ENCODE assay signal across 1 cellular context in the genomic region with DNA sequence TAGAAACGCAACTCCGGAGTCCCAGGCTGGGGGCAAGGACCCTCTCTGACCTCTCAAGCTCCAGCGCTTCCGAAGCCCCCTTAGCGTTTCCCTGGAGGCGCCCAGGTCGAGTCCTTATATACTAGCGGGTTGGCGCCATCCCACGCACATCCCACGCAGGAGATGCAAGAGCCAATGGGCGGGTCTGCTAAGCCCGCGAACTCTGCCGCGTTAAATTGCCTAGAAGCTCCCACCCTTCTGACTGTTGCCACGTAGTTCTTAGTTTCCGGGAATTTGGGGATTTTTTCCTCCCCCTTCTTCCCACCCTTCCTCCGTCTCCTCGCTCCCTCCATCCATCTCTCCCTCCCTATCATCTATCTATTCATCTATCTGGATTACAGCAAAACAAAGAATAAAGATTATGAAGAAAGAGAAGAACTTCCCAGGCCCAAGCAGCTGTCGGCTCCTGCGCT.
TF ChIP-seq lines count a peak whose summit lies in the region.

A gene with protein sequence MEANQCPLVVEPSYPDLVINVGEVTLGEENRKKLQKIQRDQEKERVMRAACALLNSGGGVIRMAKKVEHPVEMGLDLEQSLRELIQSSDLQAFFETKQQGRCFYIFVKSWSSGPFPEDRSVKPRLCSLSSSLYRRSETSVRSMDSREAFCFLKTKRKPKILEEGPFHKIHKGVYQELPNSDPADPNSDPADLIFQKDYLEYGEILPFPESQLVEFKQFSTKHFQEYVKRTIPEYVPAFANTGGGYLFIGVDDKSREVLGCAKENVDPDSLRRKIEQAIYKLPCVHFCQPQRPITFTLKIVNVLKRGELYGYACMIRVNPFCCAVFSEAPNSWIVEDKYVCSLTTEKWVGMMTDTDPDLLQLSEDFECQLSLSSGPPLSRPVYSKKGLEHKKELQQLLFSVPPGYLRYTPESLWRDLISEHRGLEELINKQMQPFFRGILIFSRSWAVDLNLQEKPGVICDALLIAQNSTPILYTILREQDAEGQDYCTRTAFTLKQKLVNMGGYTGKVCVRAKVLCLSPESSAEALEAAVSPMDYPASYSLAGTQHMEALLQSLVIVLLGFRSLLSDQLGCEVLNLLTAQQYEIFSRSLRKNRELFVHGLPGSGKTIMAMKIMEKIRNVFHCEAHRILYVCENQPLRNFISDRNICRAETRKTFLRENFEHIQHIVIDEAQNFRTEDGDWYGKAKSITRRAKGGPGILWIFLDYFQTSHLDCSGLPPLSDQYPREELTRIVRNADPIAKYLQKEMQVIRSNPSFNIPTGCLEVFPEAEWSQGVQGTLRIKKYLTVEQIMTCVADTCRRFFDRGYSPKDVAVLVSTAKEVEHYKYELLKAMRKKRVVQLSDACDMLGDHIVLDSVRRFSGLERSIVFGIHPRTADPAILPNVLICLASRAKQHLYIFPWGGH (minus strand): TSS at position 90 of the 452 bp plus-strand sequence. CDS start 9,814 bp downstream, outside the sequence.

TF ChIP-seq in GM23338, 12 proteins besides CTCF, POLR2A, EP300 and RAD21:
- TF ChIP-seq, protein P1, sequence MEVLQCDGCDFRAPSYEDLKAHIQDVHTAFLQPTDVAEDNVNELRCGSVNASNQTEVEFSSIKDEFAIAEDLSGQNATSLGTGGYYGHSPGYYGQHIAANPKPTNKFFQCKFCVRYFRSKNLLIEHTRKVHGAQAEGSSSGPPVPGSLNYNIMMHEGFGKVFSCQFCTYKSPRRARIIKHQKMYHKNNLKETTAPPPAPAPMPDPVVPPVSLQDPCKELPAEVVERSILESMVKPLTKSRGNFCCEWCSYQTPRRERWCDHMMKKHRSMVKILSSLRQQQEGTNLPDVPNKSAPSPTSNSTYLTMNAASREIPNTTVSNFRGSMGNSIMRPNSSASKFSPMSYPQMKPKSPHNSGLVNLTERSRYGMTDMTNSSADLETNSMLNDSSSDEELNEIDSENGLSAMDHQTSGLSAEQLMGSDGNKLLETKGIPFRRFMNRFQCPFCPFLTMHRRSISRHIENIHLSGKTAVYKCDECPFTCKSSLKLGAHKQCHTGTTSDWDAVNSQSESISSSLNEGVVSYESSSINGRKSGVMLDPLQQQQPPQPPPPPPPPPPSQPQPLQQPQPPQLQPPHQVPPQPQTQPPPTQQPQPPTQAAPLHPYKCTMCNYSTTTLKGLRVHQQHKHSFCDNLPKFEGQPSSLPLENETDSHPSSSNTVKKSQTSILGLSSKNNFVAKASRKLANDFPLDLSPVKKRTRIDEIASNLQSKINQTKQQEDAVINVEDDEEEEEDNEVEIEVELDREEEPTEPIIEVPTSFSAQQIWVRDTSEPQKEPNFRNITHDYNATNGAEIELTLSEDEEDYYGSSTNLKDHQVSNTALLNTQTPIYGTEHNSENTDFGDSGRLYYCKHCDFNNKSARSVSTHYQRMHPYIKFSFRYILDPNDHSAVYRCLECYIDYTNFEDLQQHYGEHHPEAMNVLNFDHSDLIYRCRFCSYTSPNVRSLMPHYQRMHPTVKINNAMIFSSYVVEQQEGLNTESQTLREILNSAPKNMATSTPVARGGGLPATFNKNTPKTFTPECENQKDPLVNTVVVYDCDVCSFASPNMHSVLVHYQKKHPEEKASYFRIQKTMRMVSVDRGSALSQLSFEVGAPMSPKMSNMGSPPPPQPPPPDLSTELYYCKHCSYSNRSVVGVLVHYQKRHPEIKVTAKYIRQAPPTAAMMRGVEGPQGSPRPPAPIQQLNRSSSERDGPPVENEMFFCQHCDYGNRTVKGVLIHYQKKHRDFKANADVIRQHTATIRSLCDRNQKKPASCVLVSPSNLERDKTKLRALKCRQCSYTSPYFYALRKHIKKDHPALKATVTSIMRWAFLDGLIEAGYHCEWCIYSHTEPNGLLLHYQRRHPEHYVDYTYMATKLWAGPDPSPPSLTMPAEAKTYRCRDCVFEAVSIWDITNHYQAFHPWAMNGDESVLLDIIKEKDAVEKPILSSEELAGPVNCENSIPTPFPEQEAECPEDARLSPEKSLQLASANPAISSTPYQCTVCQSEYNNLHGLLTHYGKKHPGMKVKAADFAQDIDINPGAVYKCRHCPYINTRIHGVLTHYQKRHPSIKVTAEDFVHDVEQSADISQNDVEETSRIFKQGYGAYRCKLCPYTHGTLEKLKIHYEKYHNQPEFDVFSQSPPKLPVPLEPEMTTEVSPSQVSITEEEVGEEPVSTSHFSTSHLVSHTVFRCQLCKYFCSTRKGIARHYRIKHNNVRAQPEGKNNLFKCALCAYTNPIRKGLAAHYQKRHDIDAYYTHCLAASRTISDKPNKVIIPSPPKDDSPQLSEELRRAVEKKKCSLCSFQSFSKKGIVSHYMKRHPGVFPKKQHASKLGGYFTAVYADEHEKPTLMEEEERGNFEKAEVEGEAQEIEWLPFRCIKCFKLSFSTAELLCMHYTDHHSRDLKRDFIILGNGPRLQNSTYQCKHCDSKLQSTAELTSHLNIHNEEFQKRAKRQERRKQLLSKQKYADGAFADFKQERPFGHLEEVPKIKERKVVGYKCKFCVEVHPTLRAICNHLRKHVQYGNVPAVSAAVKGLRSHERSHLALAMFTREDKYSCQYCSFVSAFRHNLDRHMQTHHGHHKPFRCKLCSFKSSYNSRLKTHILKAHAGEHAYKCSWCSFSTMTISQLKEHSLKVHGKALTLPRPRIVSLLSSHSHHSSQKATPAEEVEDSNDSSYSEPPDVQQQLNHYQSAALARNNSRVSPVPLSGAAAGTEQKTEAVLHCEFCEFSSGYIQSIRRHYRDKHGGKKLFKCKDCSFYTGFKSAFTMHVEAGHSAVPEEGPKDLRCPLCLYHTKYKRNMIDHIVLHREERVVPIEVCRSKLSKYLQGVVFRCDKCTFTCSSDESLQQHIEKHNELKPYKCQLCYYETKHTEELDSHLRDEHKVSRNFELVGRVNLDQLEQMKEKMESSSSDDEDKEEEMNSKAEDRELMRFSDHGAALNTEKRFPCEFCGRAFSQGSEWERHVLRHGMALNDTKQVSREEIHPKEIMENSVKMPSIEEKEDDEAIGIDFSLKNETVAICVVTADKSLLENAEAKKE (CRISPR knock-in tag; IDR thresholded peaks at IDR 0.05) = no peak
- no peak for TF ChIP-seq ZNF331 (CRISPR knock-in tag; IDR thresholded peaks at IDR 0.05; ENCODE audit: low read depth)
- no peak for TF ChIP-seq NANOG (IDR thresholded peaks at IDR 0.05; ENCODE audit: borderline replicate concordance)
- no peak for TF ChIP-seq STAT1 (IDR thresholded peaks at IDR 0.05; ENCODE audit: unreplicated experiment)
- TF ChIP-seq, protein P2, sequence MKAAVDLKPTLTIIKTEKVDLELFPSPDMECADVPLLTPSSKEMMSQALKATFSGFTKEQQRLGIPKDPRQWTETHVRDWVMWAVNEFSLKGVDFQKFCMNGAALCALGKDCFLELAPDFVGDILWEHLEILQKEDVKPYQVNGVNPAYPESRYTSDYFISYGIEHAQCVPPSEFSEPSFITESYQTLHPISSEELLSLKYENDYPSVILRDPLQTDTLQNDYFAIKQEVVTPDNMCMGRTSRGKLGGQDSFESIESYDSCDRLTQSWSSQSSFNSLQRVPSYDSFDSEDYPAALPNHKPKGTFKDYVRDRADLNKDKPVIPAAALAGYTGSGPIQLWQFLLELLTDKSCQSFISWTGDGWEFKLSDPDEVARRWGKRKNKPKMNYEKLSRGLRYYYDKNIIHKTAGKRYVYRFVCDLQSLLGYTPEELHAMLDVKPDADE (IDR thresholded peaks at IDR 0.05) = no peak
- TF ChIP-seq EZH2 (IDR thresholded peaks at IDR 0.05; ENCODE audit: low read depth, unreplicated experiment) = peak; percentile 80
- TF ChIP-seq JUNB (IDR thresholded peaks at IDR 0.05; ENCODE audit: unreplicated experiment) = no peak
- no peak for TF ChIP-seq POLR2AphosphoS5 (IDR thresholded peaks at IDR 0.05; ENCODE audit: low read depth)
